Comparison of ENCODE assay signal across 22 cellular contexts in genomic region chr4:8858925-8859210, GRCh38. TPM values are rescaled to one million over a fixed set of nuclear protein-coding genes. Genes with fewer than 3 reads are reported as not detected.
"Had no signal": no experiment of that assay in that cellular context is flagged by ENCODE, and none has a peak within 500 bp of the region (broad histone marks: within the 10 kb centered on the region; RNA-seq: fewer than 3 reads in every experiment).

No MANE protein-coding gene starts in this region.

- H3K4me3 Mint-ChIP-seq: activated CD4-positive, alpha-beta T cell treated with anti-CD3 and anti-CD28 coated beads for 36 hours; activated CD8-positive, alpha-beta T cell treated with anti-CD3 and anti-CD28 coated beads for 36 hours; activated naive CD8-positive, alpha-beta T cell treated with anti-CD3 and anti-CD28 coated beads for 36 hours; activated T-cell treated with anti-CD3 and anti-CD28 coated beads, Interleukin-2, amount 50 U/mL, for 72 hours had no signal

- H3K27ac Mint-ChIP-seq: activated CD4-positive, alpha-beta T cell treated with anti-CD3 and anti-CD28 coated beads for 36 hours; activated CD8-positive, alpha-beta T cell treated with anti-CD3 and anti-CD28 coated beads for 36 hours; activated naive CD8-positive, alpha-beta T cell treated with anti-CD3 and anti-CD28 coated beads for 36 hours; activated T-cell treated with anti-CD3 and anti-CD28 coated beads, Interleukin-2, amount 50 U/mL, for 72 hours; activated T-helper 2 cell treated with anti-CD3 and anti-CD28 coated beads, Interferon-gamma antibody, Interleukin-2, Interleukin-4, amounts not matched to agents 10 μg/mL and 5 μg/mL and 100 μg/mL, durations not matched to agents 14 hours and 24 hours and 36 hours; T-cell had no signal

- H3K4me1 ChIP-seq: breast epithelium had no signal

- H3K27ac ChIP-seq: breast epithelium, VCaP had no signal

- DNase-seq: activated CD4-positive, alpha-beta T cell treated with anti-CD3 and anti-CD28 coated beads for 36 hours; activated CD8-positive, alpha-beta memory T cell treated with anti-CD3 and anti-CD28 coated beads, Interleukin-2, amount 50 U/mL, for 4 hours; activated CD8-positive, alpha-beta T cell treated with anti-CD3 and anti-CD28 coated beads for 36 hours; activated gamma-delta T cell treated with Interleukin-2 at 50 U/mL for 16 hours; activated naive CD4-positive, alpha-beta T cell treated with anti-CD3 and anti-CD28 coated beads, Interleukin-2, amount 10 ng/mL, durations not matched to agents 7 days and 5 days; activated naive CD8-positive, alpha-beta T cell treated with anti-CD3 and anti-CD28 coated beads for 36 hours; activated T-cell treated with anti-CD3 and anti-CD28 coated beads, Interleukin-2, amount 50 U/mL, for 72 hours; Kasumi-1; KBM-7; NCI-H1105 treated with DMSO at 0.1 percent for 48 hours; NCI-H1436 treated with DMSO at 0.1 percent for 48 hours; NCI-H187; NCI-H2081; NCI-H446; NCI-H524; PC-3; SIG-M5; T-cell had no signal

- H3K9me3 ChIP-seq: breast epithelium had no signal

- H3K36me3 ChIP-seq: breast epithelium had no signal

- H3K36me3 Mint-ChIP-seq: activated naive CD4-positive, alpha-beta T cell treated with anti-CD3 and anti-CD28 coated beads, Interleukin-2, amount 10 ng/mL, durations not matched to agents 7 days and 5 days; activated naive CD8-positive, alpha-beta T cell treated with anti-CD3 and anti-CD28 coated beads for 36 hours; T-cell had no signal

- H3K4me1 Mint-ChIP-seq: activated naive CD8-positive, alpha-beta T cell treated with anti-CD3 and anti-CD28 coated beads for 36 hours had no signal

- ATAC-seq: activated CD4-positive, alpha-beta T cell treated with anti-CD3 and anti-CD28 coated beads for 36 hours; activated CD8-positive, alpha-beta T cell treated with anti-CD3 and anti-CD28 coated beads for 36 hours; activated T-cell treated with anti-CD3 and anti-CD28 coated beads, Interleukin-2, amount 50 U/mL, for 72 hours; PC-3; T-cell had no signal

RNA-seq across cellular contexts. Expression of gene HMX1, which starts 12.8 kb away (rescaled TPM):
- total RNA-seq: activated CD4-positive, alpha-beta T cell treated with anti-CD3 and anti-CD28 coated beads for 36 hours; activated CD8-positive, alpha-beta T cell treated with anti-CD3 and anti-CD28 coated beads for 36 hours; activated naive CD8-positive, alpha-beta T cell treated with anti-CD3 and anti-CD28 coated beads for 36 hours; activated T-cell treated with anti-CD3 and anti-CD28 coated beads, Interleukin-2, amount 50 U/mL, for 72 hours; activated T-helper 2 cell treated with anti-CD3 and anti-CD28 coated beads, Interferon-gamma antibody, Interleukin-2, Interleukin-4, amounts not matched to agents 10 μg/mL and 5 μg/mL and 100 μg/mL, durations not matched to agents 14 hours and 24 hours and 36 hours; breast epithelium; PC-3; T-cell; T-helper 2 cell treated with Interferon-gamma antibody and Interleukin-4, amounts not matched to agents 100 ng/mL and 5 ng/mL, for 36 hours had no signal
